26 cellular contexts compared by ENCODE assay signal in genomic region chr11:17887779-17888178, GRCh38.
DNase-seq lines count a peak whose midpoint lies in the region.
"Had no signal": no experiment of that assay in that cellular context is flagged by ENCODE, and none has a peak within 500 bp of the region (broad histone marks: within the 10 kb centered on the region; RNA-seq: fewer than 3 reads in every experiment).

No MANE protein-coding gene starts in this region.

- H3K36me3 ChIP-seq in H7 (replicated peaks; ENCODE audit: control insufficient read depth, insufficient read depth, low read length) = no peaks in the 10 kb centered on the region

- intact Hi-C loops in head of caudate nucleus (cut with DNase I) = no loop called here

- H3K27me3 ChIP-seq in H7 (ENCODE audit: control insufficient read depth, insufficient read depth, low read length) = no peaks in the 10 kb centered on the region
- H3K27me3 ChIP-seq: BLaER1, dorsolateral prefrontal cortex had no signal

- peak; percentile 41 for DNase-seq in H7
- DNase-seq in astrocyte of the hippocampus (ENCODE audit: low read depth, low spot score) = peak; percentile 8
- peak in 36 of 42 donors; percentile 13 to 82 (median 47) for DNase-seq in head of caudate nucleus
- DNase-seq in non-pigmented ciliary epithelial cell (ENCODE audit: low read depth) = peak; percentile 32
- no peak for DNase-seq in NCI-H1930 (lab: John Stamatoyannopoulos, UW)
- no peak for DNase-seq in stimulated activated CD8-positive, alpha-beta memory T cell treated with anti-CD3 and anti-CD28 coated beads, Interleukin-4, amount 100 ng/mL, for 48 hours
- DNase-seq in activated gamma-delta T cell treated with Interleukin-2 at 50 U/mL for 16 hours = no peak
- DNase-seq in NCI-H128 (lab: John Stamatoyannopoulos, UW; ENCODE audit: unreplicated experiment) = no peak
- DNase-seq: ACHN; activated CD4-positive, alpha-beta memory T cell treated with anti-CD3 and anti-CD28 coated beads for 36 hours; activated CD4-positive, alpha-beta T cell treated with anti-CD3 and anti-CD28 coated beads for 1 hour; activated naive CD4-positive, alpha-beta T cell treated with anti-CD3 and anti-CD28 coated beads for 36 hours; DMS 273 treated with DMSO at 0.1 percent for 48 hours; HFFc6; islet precursor cell; KBM-7; NCI-H1092; NCI-H187; NCI-H2171; NCI-H510A treated with DMSO at 0.1 percent for 48 hours; Right ventricle myocardium superior; stimulated activated CD4-positive, alpha-beta T cell treated with anti-CD3 and anti-CD28 coated beads, Interleukin-15, amount 100 ng/mL, for 24 hours; stimulated activated naive B cell treated with anti-CD40 and anti-IgM and Interleukin-4, amounts not matched to agents 10 μg/mL and 1 μg/mL and 100 μg/mL, for 72 hours; T-helper 2 cell had no signal

- H3K4me3 ChIP-seq in H7 (ENCODE audit: insufficient read depth, low read depth, low read length) = no peak overlapping the region
- H3K4me3 ChIP-seq: BLaER1, dorsolateral prefrontal cortex had no signal

Comparison
In these comparisons a context has a peak if more than half of its experiments do, and no peak if none do; other contexts are left out.
1. DNase-seq: peak in H7 (single experiment), astrocyte of the hippocampus (single experiment), head of caudate nucleus (36 of 42) and non-pigmented ciliary epithelial cell (single experiment); none in NCI-H1930 (0 of 2), stimulated activated CD8-positive, alpha-beta memory T cell treated with anti-CD3 and anti-CD28 coated beads, Interleukin-4, amount 100 ng/mL, for 48 hours (single experiment), activated gamma-delta T cell treated with Interleukin-2 at 50 U/mL for 16 hours (single experiment) and NCI-H128 (single experiment).